In the genomic region with DNA sequence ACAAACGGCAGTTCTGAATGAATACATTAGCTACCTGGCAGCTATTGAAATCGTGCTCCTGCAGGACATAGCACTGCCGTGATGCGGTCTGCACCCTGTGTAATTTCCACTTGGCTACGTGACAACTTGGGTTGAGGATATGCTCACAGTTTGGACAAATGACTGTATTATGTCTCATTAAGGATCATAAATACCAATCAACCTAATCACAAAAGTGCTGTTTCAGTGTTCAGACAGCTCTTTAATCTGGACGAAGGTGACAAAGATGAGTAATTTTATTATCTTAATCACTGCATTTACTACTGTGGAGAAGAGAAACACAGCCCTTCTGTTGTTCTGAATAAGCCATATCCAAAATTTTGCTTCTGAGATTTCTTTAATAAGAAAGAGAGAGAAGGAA, we compare ENCODE assay signal across 18 cellular contexts.
"Had no signal": no experiment of that assay in that cellular context is flagged by ENCODE, and none has a peak within 500 bp of the region (broad histone marks: within the 10 kb centered on the region; RNA-seq: fewer than 3 reads in every experiment).

No MANE protein-coding gene starts in this region.

- FAIRE-seq: colon, TTC549 had no signal

- DNase-seq: activated CD4-positive, alpha-beta memory T cell treated with anti-CD3 and anti-CD28 coated beads for 36 hours; activated CD4-positive, alpha-beta T cell treated with anti-CD3 and anti-CD28 coated beads for 4 hours; activated gamma-delta T cell treated with Interleukin-2 at 50 U/mL for 16 hours; activated T-cell treated with anti-CD3 and anti-CD28 coated beads for 4 hours; caudate nucleus; dorsolateral prefrontal cortex; foreskin melanocyte; glutamatergic neuron; hippocampal formation; islet precursor cell; occipital lobe; posterior cingulate gyrus; sigmoid colon; stimulated activated CD4-positive, alpha-beta T cell treated with anti-CD3 and anti-CD28 coated beads, Interleukin-4, amount 100 ng/mL, for 24 hours; stomach; trophoblast cell had no signal

- H3K27ac ChIP-seq: dorsolateral prefrontal cortex, sigmoid colon, stomach had no signal

- H3K4me1 ChIP-seq: sigmoid colon, stomach had no signal

- H3K4me3 ChIP-seq: dorsolateral prefrontal cortex, sigmoid colon, stomach had no signal

- H3K36me3 ChIP-seq: sigmoid colon, stomach had no signal
